ENCODE assay signal across 20 cellular contexts in the genomic region with DNA sequence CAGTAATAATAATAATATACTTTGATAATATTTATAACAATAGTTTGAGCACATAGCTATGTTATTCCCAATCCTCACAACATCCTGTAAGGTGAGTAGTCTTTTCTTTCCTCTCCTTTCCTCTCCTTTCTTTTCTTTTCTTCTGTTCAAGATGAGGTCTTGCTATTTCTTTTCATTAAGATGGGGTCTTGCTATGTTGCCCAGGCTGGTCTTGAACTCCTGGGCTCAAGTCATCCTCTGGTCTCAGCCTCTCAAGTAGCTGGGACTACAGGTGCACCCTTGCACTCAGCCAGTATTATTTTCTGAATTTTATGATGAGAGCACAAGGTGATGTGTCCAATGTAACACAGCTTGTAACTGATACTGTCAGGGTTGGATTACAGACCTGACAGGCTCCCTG.
"Had no signal": no experiment of that assay in that cellular context is flagged by ENCODE, and none has a peak within 500 bp of the region (broad histone marks: within the 10 kb centered on the region; RNA-seq: fewer than 3 reads in every experiment).

No MANE protein-coding gene starts in this region.

- H3K9me3 Mint-ChIP-seq: activated CD8-positive, alpha-beta T cell treated with anti-CD3 and anti-CD28 coated beads for 36 hours; activated naive CD4-positive, alpha-beta T cell treated with anti-CD3 and anti-CD28 coated beads, Interleukin-2, amount 50 U/mL, for 72 hours; activated naive CD8-positive, alpha-beta T cell treated with anti-CD3 and anti-CD28 coated beads, Interleukin-2, amount 50 U/mL, for 24 hours; activated T-cell treated with anti-CD3 and anti-CD28 coated beads, Interleukin-2, amount 50 U/mL, for 72 hours; central memory CD8-positive, alpha-beta T cell; IgD-negative memory B cell; T-helper 1 cell treated with Interleukin-12 subunit alpha and Interleukin-12 subunit beta and Interleukin-4 antibody, amounts not matched to agents 30 μg/mL and 1 μg/mL, for 36 hours had no signal

- H3K27ac Mint-ChIP-seq: activated CD8-positive, alpha-beta T cell treated with anti-CD3 and anti-CD28 coated beads for 36 hours; activated naive CD4-positive, alpha-beta T cell treated with anti-CD3 and anti-CD28 coated beads, Interleukin-2, amount 50 U/mL, for 72 hours; activated naive CD8-positive, alpha-beta T cell treated with anti-CD3 and anti-CD28 coated beads, Interleukin-2, amount 50 U/mL, for 24 hours; activated T-cell treated with anti-CD3 and anti-CD28 coated beads, Interleukin-2, amount 50 U/mL, for 72 hours; IgD-negative memory B cell; T-helper 1 cell treated with Interleukin-12 subunit alpha and Interleukin-12 subunit beta and Interleukin-4 antibody, amounts not matched to agents 30 μg/mL and 1 μg/mL, for 36 hours had no signal

- H3K27ac ChIP-seq: ascending aorta, body of pancreas, KMS-11, PC-9 had no signal

- H3K36me3 ChIP-seq: ascending aorta had no signal

- DNase-seq: activated CD4-positive, alpha-beta T cell treated with anti-CD3 and anti-CD28 coated beads for 4 hours; activated CD8-positive, alpha-beta memory T cell treated with anti-CD3 and anti-CD28 coated beads, Interleukin-2, amount 50 U/mL, for 4 hours; activated CD8-positive, alpha-beta T cell treated with anti-CD3 and anti-CD28 coated beads for 36 hours; activated naive CD8-positive, alpha-beta T cell treated with anti-CD3 and anti-CD28 coated beads, Interleukin-2, amount 50 U/mL, for 24 hours; activated T-cell treated with anti-CD3 and anti-CD28 coated beads, Interleukin-2, amount 50 U/mL, for 72 hours; amniotic stem cell; body of pancreas; cortex of kidney; NCI-H1092; NCI-H1694; NCI-H2029; NCI-H526; PC-9; SHP77 treated with DMSO at 0.1 percent for 48 hours had no signal

- H3K4me3 ChIP-seq: ascending aorta, body of pancreas, PC-9 had no signal

- H3K4me1 Mint-ChIP-seq: activated naive CD8-positive, alpha-beta T cell treated with anti-CD3 and anti-CD28 coated beads, Interleukin-2, amount 50 U/mL, for 24 hours; central memory CD8-positive, alpha-beta T cell; IgD-negative memory B cell had no signal

- H3K4me1 ChIP-seq: body of pancreas had no signal

- H3K4me3 Mint-ChIP-seq: activated CD8-positive, alpha-beta T cell treated with anti-CD3 and anti-CD28 coated beads for 36 hours; activated naive CD8-positive, alpha-beta T cell treated with anti-CD3 and anti-CD28 coated beads, Interleukin-2, amount 50 U/mL, for 24 hours; activated T-cell treated with anti-CD3 and anti-CD28 coated beads, Interleukin-2, amount 50 U/mL, for 72 hours; central memory CD8-positive, alpha-beta T cell; IgD-negative memory B cell; T-helper 1 cell treated with Interleukin-12 subunit alpha and Interleukin-12 subunit beta and Interleukin-4 antibody, amounts not matched to agents 30 μg/mL and 1 μg/mL, for 36 hours had no signal

- H3K27me3 Mint-ChIP-seq: activated CD8-positive, alpha-beta T cell treated with anti-CD3 and anti-CD28 coated beads for 36 hours; central memory CD8-positive, alpha-beta T cell; IgD-negative memory B cell had no signal

- H3K36me3 Mint-ChIP-seq: activated naive CD4-positive, alpha-beta T cell treated with anti-CD3 and anti-CD28 coated beads, Interleukin-2, amount 50 U/mL, for 72 hours; IgD-negative memory B cell had no signal

- H3K9me3 ChIP-seq: ascending aorta, body of pancreas had no signal
